Comparison of ENCODE assay signal across 1 cellular context in genomic region chr14:32076278-32077080, GRCh38.
A peak's percentile ranks its signal among the peaks of the same experiment; 100 is the strongest.
TF ChIP-seq lines count a peak whose summit lies in the region.

No MANE protein-coding gene starts in this region.

TF ChIP-seq in K562, 482 proteins besides CTCF, POLR2A, EP300 and RAD21 (continued from another document and continues in another):
- TF ChIP-seq, protein P1, sequence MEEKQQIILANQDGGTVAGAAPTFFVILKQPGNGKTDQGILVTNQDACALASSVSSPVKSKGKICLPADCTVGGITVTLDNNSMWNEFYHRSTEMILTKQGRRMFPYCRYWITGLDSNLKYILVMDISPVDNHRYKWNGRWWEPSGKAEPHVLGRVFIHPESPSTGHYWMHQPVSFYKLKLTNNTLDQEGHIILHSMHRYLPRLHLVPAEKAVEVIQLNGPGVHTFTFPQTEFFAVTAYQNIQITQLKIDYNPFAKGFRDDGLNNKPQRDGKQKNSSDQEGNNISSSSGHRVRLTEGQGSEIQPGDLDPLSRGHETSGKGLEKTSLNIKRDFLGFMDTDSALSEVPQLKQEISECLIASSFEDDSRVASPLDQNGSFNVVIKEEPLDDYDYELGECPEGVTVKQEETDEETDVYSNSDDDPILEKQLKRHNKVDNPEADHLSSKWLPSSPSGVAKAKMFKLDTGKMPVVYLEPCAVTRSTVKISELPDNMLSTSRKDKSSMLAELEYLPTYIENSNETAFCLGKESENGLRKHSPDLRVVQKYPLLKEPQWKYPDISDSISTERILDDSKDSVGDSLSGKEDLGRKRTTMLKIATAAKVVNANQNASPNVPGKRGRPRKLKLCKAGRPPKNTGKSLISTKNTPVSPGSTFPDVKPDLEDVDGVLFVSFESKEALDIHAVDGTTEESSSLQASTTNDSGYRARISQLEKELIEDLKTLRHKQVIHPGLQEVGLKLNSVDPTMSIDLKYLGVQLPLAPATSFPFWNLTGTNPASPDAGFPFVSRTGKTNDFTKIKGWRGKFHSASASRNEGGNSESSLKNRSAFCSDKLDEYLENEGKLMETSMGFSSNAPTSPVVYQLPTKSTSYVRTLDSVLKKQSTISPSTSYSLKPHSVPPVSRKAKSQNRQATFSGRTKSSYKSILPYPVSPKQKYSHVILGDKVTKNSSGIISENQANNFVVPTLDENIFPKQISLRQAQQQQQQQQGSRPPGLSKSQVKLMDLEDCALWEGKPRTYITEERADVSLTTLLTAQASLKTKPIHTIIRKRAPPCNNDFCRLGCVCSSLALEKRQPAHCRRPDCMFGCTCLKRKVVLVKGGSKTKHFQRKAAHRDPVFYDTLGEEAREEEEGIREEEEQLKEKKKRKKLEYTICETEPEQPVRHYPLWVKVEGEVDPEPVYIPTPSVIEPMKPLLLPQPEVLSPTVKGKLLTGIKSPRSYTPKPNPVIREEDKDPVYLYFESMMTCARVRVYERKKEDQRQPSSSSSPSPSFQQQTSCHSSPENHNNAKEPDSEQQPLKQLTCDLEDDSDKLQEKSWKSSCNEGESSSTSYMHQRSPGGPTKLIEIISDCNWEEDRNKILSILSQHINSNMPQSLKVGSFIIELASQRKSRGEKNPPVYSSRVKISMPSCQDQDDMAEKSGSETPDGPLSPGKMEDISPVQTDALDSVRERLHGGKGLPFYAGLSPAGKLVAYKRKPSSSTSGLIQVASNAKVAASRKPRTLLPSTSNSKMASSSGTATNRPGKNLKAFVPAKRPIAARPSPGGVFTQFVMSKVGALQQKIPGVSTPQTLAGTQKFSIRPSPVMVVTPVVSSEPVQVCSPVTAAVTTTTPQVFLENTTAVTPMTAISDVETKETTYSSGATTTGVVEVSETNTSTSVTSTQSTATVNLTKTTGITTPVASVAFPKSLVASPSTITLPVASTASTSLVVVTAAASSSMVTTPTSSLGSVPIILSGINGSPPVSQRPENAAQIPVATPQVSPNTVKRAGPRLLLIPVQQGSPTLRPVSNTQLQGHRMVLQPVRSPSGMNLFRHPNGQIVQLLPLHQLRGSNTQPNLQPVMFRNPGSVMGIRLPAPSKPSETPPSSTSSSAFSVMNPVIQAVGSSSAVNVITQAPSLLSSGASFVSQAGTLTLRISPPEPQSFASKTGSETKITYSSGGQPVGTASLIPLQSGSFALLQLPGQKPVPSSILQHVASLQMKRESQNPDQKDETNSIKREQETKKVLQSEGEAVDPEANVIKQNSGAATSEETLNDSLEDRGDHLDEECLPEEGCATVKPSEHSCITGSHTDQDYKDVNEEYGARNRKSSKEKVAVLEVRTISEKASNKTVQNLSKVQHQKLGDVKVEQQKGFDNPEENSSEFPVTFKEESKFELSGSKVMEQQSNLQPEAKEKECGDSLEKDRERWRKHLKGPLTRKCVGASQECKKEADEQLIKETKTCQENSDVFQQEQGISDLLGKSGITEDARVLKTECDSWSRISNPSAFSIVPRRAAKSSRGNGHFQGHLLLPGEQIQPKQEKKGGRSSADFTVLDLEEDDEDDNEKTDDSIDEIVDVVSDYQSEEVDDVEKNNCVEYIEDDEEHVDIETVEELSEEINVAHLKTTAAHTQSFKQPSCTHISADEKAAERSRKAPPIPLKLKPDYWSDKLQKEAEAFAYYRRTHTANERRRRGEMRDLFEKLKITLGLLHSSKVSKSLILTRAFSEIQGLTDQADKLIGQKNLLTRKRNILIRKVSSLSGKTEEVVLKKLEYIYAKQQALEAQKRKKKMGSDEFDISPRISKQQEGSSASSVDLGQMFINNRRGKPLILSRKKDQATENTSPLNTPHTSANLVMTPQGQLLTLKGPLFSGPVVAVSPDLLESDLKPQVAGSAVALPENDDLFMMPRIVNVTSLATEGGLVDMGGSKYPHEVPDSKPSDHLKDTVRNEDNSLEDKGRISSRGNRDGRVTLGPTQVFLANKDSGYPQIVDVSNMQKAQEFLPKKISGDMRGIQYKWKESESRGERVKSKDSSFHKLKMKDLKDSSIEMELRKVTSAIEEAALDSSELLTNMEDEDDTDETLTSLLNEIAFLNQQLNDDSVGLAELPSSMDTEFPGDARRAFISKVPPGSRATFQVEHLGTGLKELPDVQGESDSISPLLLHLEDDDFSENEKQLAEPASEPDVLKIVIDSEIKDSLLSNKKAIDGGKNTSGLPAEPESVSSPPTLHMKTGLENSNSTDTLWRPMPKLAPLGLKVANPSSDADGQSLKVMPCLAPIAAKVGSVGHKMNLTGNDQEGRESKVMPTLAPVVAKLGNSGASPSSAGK (IDR thresholded peaks at IDR 0.05) = peak; percentile 69
- TF ChIP-seq, protein P2, sequence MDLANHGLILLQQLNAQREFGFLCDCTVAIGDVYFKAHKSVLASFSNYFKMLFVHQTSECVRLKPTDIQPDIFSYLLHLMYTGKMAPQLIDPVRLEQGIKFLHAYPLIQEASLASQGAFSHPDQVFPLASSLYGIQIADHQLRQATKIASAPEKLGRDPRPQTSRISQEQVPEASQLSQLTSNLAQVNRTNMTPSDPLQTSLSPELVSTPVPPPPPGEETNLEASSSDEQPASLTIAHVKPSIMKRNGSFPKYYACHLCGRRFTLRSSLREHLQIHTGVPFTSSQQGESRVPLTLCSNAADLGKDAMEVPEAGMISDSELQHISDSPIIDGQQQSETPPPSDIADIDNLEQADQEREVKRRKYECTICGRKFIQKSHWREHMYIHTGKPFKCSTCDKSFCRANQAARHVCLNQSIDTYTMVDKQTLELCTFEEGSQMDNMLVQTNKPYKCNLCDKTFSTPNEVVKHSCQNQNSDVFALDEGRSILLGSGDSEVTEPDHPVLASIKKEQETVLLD (IDR thresholded peaks at IDR 0.05) = peak; percentile 67
- peak in 1 of 2 experiments; percentile 79; a peak in 2 of 4 replicates for TF ChIP-seq HDAC1 (IDR thresholded peaks at IDR 0.05)
- TF ChIP-seq, protein P3, sequence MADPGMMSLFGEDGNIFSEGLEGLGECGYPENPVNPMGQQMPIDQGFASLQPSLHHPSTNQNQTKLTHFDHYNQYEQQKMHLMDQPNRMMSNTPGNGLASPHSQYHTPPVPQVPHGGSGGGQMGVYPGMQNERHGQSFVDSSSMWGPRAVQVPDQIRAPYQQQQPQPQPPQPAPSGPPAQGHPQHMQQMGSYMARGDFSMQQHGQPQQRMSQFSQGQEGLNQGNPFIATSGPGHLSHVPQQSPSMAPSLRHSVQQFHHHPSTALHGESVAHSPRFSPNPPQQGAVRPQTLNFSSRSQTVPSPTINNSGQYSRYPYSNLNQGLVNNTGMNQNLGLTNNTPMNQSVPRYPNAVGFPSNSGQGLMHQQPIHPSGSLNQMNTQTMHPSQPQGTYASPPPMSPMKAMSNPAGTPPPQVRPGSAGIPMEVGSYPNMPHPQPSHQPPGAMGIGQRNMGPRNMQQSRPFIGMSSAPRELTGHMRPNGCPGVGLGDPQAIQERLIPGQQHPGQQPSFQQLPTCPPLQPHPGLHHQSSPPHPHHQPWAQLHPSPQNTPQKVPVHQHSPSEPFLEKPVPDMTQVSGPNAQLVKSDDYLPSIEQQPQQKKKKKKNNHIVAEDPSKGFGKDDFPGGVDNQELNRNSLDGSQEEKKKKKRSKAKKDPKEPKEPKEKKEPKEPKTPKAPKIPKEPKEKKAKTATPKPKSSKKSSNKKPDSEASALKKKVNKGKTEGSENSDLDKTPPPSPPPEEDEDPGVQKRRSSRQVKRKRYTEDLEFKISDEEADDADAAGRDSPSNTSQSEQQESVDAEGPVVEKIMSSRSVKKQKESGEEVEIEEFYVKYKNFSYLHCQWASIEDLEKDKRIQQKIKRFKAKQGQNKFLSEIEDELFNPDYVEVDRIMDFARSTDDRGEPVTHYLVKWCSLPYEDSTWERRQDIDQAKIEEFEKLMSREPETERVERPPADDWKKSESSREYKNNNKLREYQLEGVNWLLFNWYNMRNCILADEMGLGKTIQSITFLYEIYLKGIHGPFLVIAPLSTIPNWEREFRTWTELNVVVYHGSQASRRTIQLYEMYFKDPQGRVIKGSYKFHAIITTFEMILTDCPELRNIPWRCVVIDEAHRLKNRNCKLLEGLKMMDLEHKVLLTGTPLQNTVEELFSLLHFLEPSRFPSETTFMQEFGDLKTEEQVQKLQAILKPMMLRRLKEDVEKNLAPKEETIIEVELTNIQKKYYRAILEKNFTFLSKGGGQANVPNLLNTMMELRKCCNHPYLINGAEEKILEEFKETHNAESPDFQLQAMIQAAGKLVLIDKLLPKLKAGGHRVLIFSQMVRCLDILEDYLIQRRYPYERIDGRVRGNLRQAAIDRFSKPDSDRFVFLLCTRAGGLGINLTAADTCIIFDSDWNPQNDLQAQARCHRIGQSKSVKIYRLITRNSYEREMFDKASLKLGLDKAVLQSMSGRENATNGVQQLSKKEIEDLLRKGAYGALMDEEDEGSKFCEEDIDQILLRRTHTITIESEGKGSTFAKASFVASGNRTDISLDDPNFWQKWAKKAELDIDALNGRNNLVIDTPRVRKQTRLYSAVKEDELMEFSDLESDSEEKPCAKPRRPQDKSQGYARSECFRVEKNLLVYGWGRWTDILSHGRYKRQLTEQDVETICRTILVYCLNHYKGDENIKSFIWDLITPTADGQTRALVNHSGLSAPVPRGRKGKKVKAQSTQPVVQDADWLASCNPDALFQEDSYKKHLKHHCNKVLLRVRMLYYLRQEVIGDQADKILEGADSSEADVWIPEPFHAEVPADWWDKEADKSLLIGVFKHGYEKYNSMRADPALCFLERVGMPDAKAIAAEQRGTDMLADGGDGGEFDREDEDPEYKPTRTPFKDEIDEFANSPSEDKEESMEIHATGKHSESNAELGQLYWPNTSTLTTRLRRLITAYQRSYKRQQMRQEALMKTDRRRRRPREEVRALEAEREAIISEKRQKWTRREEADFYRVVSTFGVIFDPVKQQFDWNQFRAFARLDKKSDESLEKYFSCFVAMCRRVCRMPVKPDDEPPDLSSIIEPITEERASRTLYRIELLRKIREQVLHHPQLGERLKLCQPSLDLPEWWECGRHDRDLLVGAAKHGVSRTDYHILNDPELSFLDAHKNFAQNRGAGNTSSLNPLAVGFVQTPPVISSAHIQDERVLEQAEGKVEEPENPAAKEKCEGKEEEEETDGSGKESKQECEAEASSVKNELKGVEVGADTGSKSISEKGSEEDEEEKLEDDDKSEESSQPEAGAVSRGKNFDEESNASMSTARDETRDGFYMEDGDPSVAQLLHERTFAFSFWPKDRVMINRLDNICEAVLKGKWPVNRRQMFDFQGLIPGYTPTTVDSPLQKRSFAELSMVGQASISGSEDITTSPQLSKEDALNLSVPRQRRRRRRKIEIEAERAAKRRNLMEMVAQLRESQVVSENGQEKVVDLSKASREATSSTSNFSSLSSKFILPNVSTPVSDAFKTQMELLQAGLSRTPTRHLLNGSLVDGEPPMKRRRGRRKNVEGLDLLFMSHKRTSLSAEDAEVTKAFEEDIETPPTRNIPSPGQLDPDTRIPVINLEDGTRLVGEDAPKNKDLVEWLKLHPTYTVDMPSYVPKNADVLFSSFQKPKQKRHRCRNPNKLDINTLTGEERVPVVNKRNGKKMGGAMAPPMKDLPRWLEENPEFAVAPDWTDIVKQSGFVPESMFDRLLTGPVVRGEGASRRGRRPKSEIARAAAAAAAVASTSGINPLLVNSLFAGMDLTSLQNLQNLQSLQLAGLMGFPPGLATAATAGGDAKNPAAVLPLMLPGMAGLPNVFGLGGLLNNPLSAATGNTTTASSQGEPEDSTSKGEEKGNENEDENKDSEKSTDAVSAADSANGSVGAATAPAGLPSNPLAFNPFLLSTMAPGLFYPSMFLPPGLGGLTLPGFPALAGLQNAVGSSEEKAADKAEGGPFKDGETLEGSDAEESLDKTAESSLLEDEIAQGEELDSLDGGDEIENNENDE (IDR thresholded peaks at IDR 0.05; ENCODE audit: low read depth, low read length) = no peak
- peak; percentile 83 for TF ChIP-seq ZNF263 (CRISPR knock-in tag; IDR thresholded peaks at IDR 0.05; ENCODE audit: borderline replicate concordance)
- TF ChIP-seq MEIS2 (IDR thresholded peaks at IDR 0.05; ENCODE audit: partially characterized antibody) = peak; percentile 9
- TF ChIP-seq TBP (optimal IDR thresholded peaks at IDR 0.05; ENCODE audit: low read depth, low read length) = peak; percentile 45
- peak in 1 of 2 experiments; percentile 47; a peak in 1 of 4 replicates for TF ChIP-seq KDM1A (IDR thresholded peaks at IDR 0.05)
- TF ChIP-seq MIER1 (IDR thresholded peaks at IDR 0.05; ENCODE audit: low read depth) = no peak
- peak; percentile 86 for TF ChIP-seq NBN (IDR thresholded peaks at IDR 0.05; ENCODE audit: low read depth)
- peak; percentile 57 for TF ChIP-seq HNRNPLL (IDR thresholded peaks at IDR 0.05; ENCODE audit: low read depth, low read length, poor library complexity, severe bottlenecking)
- TF ChIP-seq HDAC2 (IDR thresholded peaks at IDR 0.05) = peak; percentile 73; the same call in 1 of the 2 replicates
- TF ChIP-seq SMARCA4 (IDR thresholded peaks at IDR 0.05) = peak; percentile 50
- TF ChIP-seq AFF4 (CRISPR knock-in tag; IDR thresholded peaks at IDR 0.05) = peak; percentile 33; the same call in 1 of the 2 replicates
- TF ChIP-seq EHMT2 (IDR thresholded peaks at IDR 0.05) = peak; percentile 62
- TF ChIP-seq, protein P4, sequence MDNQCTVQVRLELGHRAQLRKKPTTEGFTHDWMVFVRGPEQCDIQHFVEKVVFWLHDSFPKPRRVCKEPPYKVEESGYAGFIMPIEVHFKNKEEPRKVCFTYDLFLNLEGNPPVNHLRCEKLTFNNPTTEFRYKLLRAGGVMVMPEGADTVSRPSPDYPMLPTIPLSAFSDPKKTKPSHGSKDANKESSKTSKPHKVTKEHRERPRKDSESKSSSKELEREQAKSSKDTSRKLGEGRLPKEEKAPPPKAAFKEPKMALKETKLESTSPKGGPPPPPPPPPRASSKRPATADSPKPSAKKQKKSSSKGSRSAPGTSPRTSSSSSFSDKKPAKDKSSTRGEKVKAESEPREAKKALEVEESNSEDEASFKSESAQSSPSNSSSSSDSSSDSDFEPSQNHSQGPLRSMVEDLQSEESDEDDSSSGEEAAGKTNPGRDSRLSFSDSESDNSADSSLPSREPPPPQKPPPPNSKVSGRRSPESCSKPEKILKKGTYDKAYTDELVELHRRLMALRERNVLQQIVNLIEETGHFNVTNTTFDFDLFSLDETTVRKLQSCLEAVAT (IDR thresholded peaks at IDR 0.05) = peak; percentile 75 to 85; a peak in 3 of 4 replicates
- no peak for TF ChIP-seq ZNF764 (CRISPR knock-in tag; IDR thresholded peaks at IDR 0.05; ENCODE audit: low read depth)
- peak; percentile 61 for TF ChIP-seq RBFOX2 (IDR thresholded peaks at IDR 0.05; ENCODE audit: low read depth, low read length)
- TF ChIP-seq OTX1 (CRISPR knock-in tag; IDR thresholded peaks at IDR 0.05) = 0 out of 2 replicates have a peak, but pooled peaks have one; percentile 41
- TF ChIP-seq LARP7 (IDR thresholded peaks at IDR 0.05) = peak; percentile 40; the same call in 1 of the 2 replicates
- TF ChIP-seq EGR1 (conservative IDR thresholded peaks at IDR 0.05) = 0 out of 2 replicates have a peak, but pooled peaks have one; percentile 17
